In the genomic region with DNA sequence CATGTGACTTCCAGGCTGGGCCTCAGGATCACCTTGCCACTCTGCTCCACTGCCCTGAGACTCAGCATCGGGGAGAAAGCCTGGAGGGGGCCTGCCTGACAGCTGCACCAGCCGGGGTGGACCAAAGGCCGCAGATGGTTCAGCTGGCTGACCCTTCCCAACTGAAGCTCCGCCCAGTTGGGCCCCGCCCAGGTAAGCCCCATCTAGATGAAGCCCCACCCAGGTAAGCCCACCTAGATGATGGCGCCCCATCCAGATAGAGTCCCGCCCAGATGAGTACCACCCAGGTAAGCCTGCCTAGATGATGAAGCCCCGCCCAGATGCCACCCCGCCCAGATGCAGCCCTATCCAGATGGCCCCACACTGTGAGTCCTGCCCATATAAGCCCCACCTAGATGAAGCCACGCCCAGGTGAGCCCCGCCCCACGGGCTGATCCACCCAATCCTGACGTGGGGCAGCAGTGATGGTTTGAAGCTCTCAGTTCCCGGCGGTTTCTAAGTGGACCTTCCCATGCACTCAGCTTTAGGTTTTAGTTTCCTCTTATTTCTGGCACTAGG, we compare ENCODE assay signal across 18 cellular contexts. TPM values are rescaled to one million over a fixed set of nuclear protein-coding genes. Genes with fewer than 3 reads are reported as not detected.
A peak's percentile ranks its signal among the peaks of the same experiment; 100 is the strongest.
DNase-seq lines count a peak whose midpoint lies in the region; ATAC-seq and TF ChIP-seq lines count a peak whose summit lies in the region.
"Had no signal": no experiment of that assay in that cellular context is flagged by ENCODE, and none has a peak within 500 bp of the region (broad histone marks: within the 10 kb centered on the region; RNA-seq: fewer than 3 reads in every experiment).

No MANE protein-coding gene starts in this region.

- H3K27ac Mint-ChIP-seq in osteocyte (ENCODE audit: unreplicated experiment): no peak overlapping the region
- H3K27ac Mint-ChIP-seq: brain, nephron had no signal

- H3K27me3 ChIP-seq in colonic mucosa: no peaks in the 10 kb centered on the region
- H3K27me3 ChIP-seq: right lobe of liver had no signal

- CTCF ChIA-PET in OCI-LY7 (lab: Charles Lee; ENCODE audit: unreplicated experiment): no interaction called here

- H3K9me3 ChIP-seq in OCI-LY7 (ENCODE audit: low read length) (no peaks in the 10 kb centered on the region), colonic mucosa (no peaks in the 10 kb centered on the region)
- H3K9me3 ChIP-seq: BLaER1 treated with 17β-estradiol and CSF1 and Interleukin-3, amounts not matched to agents 10 nM and 100 nM; right lobe of liver had no signal

- intact Hi-C loops in OCI-LY7 (cut with micrococcal nuclease; ENCODE audit: unreplicated experiment) (no loop called here), colonic mucosa (cut with DNase I) (no loop called here)

- no peaks in the 10 kb centered on the region for H3K9me2 ChIP-seq in OCI-LY7 (ENCODE audit: insufficient read depth, low read length)

- peaks cover 13% of the 10 kb centered on the region for H3K4me1 Mint-ChIP-seq in osteocyte (ENCODE audit: unreplicated experiment)

- H3K79me2 ChIP-seq in OCI-LY7 (ENCODE audit: insufficient read depth, low read depth, low read length): no peaks in the 10 kb centered on the region

- H2AFZ ChIP-seq in OCI-LY7 (ENCODE audit: low read length): no peak overlapping the region

- POLR2A ChIA-PET in OCI-LY7 (lab: Charles Lee): no interaction called here

- H3K27ac ChIP-seq in OCI-LY7 (ENCODE audit: low read depth, low read length, poor library complexity, severe bottlenecking): no peak overlapping the region
- no peak overlapping the region for H3K27ac ChIP-seq in colonic mucosa
- H3K27ac ChIP-seq: BLaER1 treated with 17β-estradiol and CSF1 and Interleukin-3, amounts not matched to agents 10 nM and 100 nM; HL-60; right lobe of liver had no signal

- H3K27me3 Mint-ChIP-seq in osteocyte (ENCODE audit: unreplicated experiment): peaks cover 24% of the 10 kb centered on the region

- H3K4me2 ChIP-seq in OCI-LY7 (ENCODE audit: low read length): no peak overlapping the region
- H3K4me2 ChIP-seq: BLaER1 treated with 17β-estradiol and CSF1 and Interleukin-3, amounts not matched to agents 10 nM and 100 nM had no signal

- H3K4me1 ChIP-seq in OCI-LY7 (ENCODE audit: insufficient read depth, low read length, poor library complexity, severe bottlenecking): peaks cover 12% of the 10 kb centered on the region
- peaks cover 8% of the 10 kb centered on the region for H3K4me1 ChIP-seq in colonic mucosa

- no peak overlapping the region for H3K9ac ChIP-seq in colonic mucosa (ENCODE audit: low read depth in 2 of 2, low read length in 2 of 2)
- H3K9ac ChIP-seq: BLaER1 treated with 17β-estradiol and CSF1 and Interleukin-3, amounts not matched to agents 10 nM and 100 nM had no signal

- no peak for ATAC-seq in HG02884 (IDR thresholded peaks at IDR 0.05; ENCODE audit: unreplicated experiment)
- ATAC-seq: left lobe of liver, right lobe of liver, Right ventricle myocardium inferior had no signal

- H3K4me3 ChIP-seq in OCI-LY7 (ENCODE audit: low read depth, low read length, poor library complexity, severe bottlenecking) (no peak overlapping the region), colonic mucosa (no peak overlapping the region)
- H3K4me3 ChIP-seq: BLaER1 treated with 17β-estradiol and CSF1 and Interleukin-3, amounts not matched to agents 10 nM and 100 nM; right lobe of liver had no signal

- no peaks in the 10 kb centered on the region for H3K9me3 Mint-ChIP-seq in osteocyte (ENCODE audit: unreplicated experiment)
- H3K9me3 Mint-ChIP-seq: nephron had no signal

- H3K4me3 Mint-ChIP-seq in osteocyte (ENCODE audit: unreplicated experiment): no peak overlapping the region
- H3K4me3 Mint-ChIP-seq: brain, nephron had no signal

- H3K36me3 ChIP-seq in OCI-LY7 (ENCODE audit: insufficient read depth, low read length): no peaks in the 10 kb centered on the region
- H3K36me3 ChIP-seq in colonic mucosa: no peaks in the 10 kb centered on the region
- H3K36me3 ChIP-seq: BLaER1 treated with 17β-estradiol and CSF1 and Interleukin-3, amounts not matched to agents 10 nM and 100 nM; right lobe of liver had no signal

- DNase-seq in A172 (ENCODE audit: low spot score) (peak; percentile 35), Daoy (ENCODE audit: low read depth) (peak; percentile 42), OCI-LY7 (ENCODE audit: low spot score) (peak; percentile 47), colonic mucosa (peak; percentile 63), osteocyte (ENCODE audit: extremely low spot score, unreplicated experiment) (no peak), NCI-H2029 (lab: John Stamatoyannopoulos, UW) (no peak)
- no peak for DNase-seq in activated CD4-positive, CD25-positive, alpha-beta regulatory T cell (lab: John Stamatoyannopoulos, UW)
- DNase-seq: activated effector memory CD4-positive, alpha-beta T cell treated with Interleukin-2 at 50 U/mL for 16 hours; glutamatergic neuron; NCI-H345 had no signal

- no TSS peak for BruUV-seq in OCI-LY7 (replicated peaks; lab: Mats Ljungman, UMichigan)

- H3K36me3 Mint-ChIP-seq in osteocyte (ENCODE audit: unreplicated experiment): no peaks in the 10 kb centered on the region
- H3K36me3 Mint-ChIP-seq: brain had no signal

- TF ChIP-seq CTCF in OCI-LY7 (conservative IDR thresholded peaks at IDR 0.05; ENCODE audit: low read length): no peak
- TF ChIP-seq CTCF in colonic mucosa (IDR thresholded peaks at IDR 0.05): no peak
- TF ChIP-seq CTCF in osteocyte (IDR thresholded peaks at IDR 0.05): no peak

- no peaks in the 10 kb centered on the region for H4K20me1 ChIP-seq in OCI-LY7 (ENCODE audit: insufficient read depth, low read length)

RNA-seq across cellular contexts. Expression of a gene that starts 10.0 kb away (rescaled TPM):
- total RNA-seq in A172 (2014; rRNA removed; shearing (Covaris generic)): 0.89 and 3.4 TPM in 2 replicates
- 0.97 and 1.5 TPM in 2 replicates for total RNA-seq in Daoy (2014; rRNA removed; shearing (Covaris generic))
- 4.8 TPM in 1 of 2 replicates, not detected in the other for total RNA-seq in OCI-LY7 (2014; rRNA removed; shearing (Covaris generic))
- total RNA-seq in OCI-LY7 (2022) (0.32 TPM in 1 of 2 replicates, not detected in the other), colonic mucosa (10 to 100 TPM; 29.6 to 31.6 TPM), osteocyte (3.3 and 3.4 TPM in 2 replicates)

RNA-seq across cellular contexts. Expression of a gene that starts 10.3 kb away (rescaled TPM):
- total RNA-seq in A172 (2014; rRNA removed; shearing (Covaris generic)): not detected in 2 replicates
- total RNA-seq in Daoy (2014; rRNA removed; shearing (Covaris generic)): not detected in 2 replicates
- total RNA-seq in OCI-LY7 (2014; rRNA removed; shearing (Covaris generic)): not detected in 2 replicates
- total RNA-seq in OCI-LY7 (2022) (not detected in 2 replicates), colonic mucosa (under 1 TPM; 0.32 to 0.49 TPM), osteocyte (not detected in 2 replicates)
- total RNA-seq: Right ventricle myocardium inferior had no signal

Comparison
In these comparisons a context has a peak if more than half of its experiments do, and no peak if none do; other contexts are left out.
1. DNase-seq: peak in A172 (single experiment), Daoy (single experiment), OCI-LY7 (single experiment) and colonic mucosa (single experiment); none in activated CD4-positive, CD25-positive, alpha-beta regulatory T cell (0 of 4), osteocyte (single experiment) and NCI-H2029 (single experiment).